ENCODE assay signal across 30 cellular contexts in genomic region chr18:44409524-44409923, GRCh38.
"Had no signal": no experiment of that assay in that cellular context is flagged by ENCODE, and none has a peak within 500 bp of the region (broad histone marks: within the 10 kb centered on the region; RNA-seq: fewer than 3 reads in every experiment).

No MANE protein-coding gene starts in this region.

- H3K4me1 ChIP-seq: adrenal gland, body of pancreas, SJCRH30 had no signal

- H2AFZ ChIP-seq: PC-9 had no signal

- H3K4me2 ChIP-seq: KMS-11, PC-9 had no signal

- H3K9ac ChIP-seq: KMS-11 had no signal

- H3K27me3 ChIP-seq: adrenal gland, body of pancreas, SJCRH30 had no signal

- FAIRE-seq: astrocyte, RCC 7860, TTC549 had no signal

- ATAC-seq: activated CD8-positive, alpha-beta T cell treated with anti-CD3 and anti-CD28 coated beads for 36 hours; activated T-cell treated with anti-CD3 and anti-CD28 coated beads, Interleukin-2, amount 50 U/mL, for 72 hours; activated T-helper 17 cell treated with anti-CD3 and anti-CD28 coated beads, Interleukin-2, amount 50 U/mL, for 72 hours; body of pancreas had no signal

- H3K4me3 ChIP-seq: adrenal gland, body of pancreas, PC-9, SJCRH30, SK-N-MC had no signal

- H3K9me3 ChIP-seq: adrenal gland, body of pancreas, SJCRH30 had no signal

- H3K27ac ChIP-seq: adrenal gland, body of pancreas, KMS-11, PC-9, SJCRH30, SK-N-MC had no signal

- DNase-seq: activated CD4-positive, alpha-beta T cell treated with anti-CD3 and anti-CD28 coated beads, Interleukin-2, amount 10 ng/mL, durations not matched to agents 24 days and 14 days; activated CD4-positive, alpha-beta T cell treated with anti-CD3 and anti-CD28 coated beads, Interleukin-2, amount 50 U/mL, for 4 hours; activated CD8-positive, alpha-beta T cell treated with anti-CD3 and anti-CD28 coated beads for 36 hours; activated effector memory CD4-positive, alpha-beta T cell treated with anti-CD3 and anti-CD28 coated beads, Interleukin-2, amount 50 U/mL, for 16 hours; activated naive CD4-positive, alpha-beta T cell treated with Interleukin-2 at 50 U/mL for 16 hours; activated naive CD8-positive, alpha-beta T cell treated with anti-CD3 and anti-CD28 coated beads, Interleukin-2, amount 10 ng/mL, durations not matched to agents 7 days and 5 days; activated T-cell treated with anti-CD3 and anti-CD28 coated beads, Interleukin-2, amount 50 U/mL, for 1 hour; activated T-cell treated with anti-CD3 and anti-CD28 coated beads, Interleukin-2, amount 50 U/mL, for 72 hours; adrenal gland; body of pancreas; central memory CD4-positive, alpha-beta T cell; NCI-H1105; NCI-H1417 treated with DMSO at 0.1 percent for 48 hours; NCI-H1694; NCI-H2029; NCI-H2107; NCI-H2171; NCI-H510A; NCI-H526; NCI-H748 treated with DMSO at 0.1 percent for 48 hours; PC-9; SHP77; SJCRH30; T1000 had no signal

- H3K36me3 ChIP-seq: adrenal gland, SJCRH30 had no signal
